36 cellular contexts compared by ENCODE assay signal in genomic region chr19:685457-685931, GRCh38. TPM values are rescaled to one million over a fixed set of nuclear protein-coding genes. Genes with fewer than 3 reads are reported as not detected.
"Had no signal": no experiment of that assay in that cellular context is flagged by ENCODE, and none has a peak within 500 bp of the region (broad histone marks: within the 10 kb centered on the region; RNA-seq: fewer than 3 reads in every experiment).

No MANE protein-coding gene starts in this region.

- H3K9me3 Mint-ChIP-seq: activated B cell treated with CpG ODN at 0.5 μM for 24 hours; activated CD8-positive, alpha-beta T cell treated with anti-CD3 and anti-CD28 coated beads for 36 hours; activated naive CD4-positive, alpha-beta T cell treated with anti-CD3 and anti-CD28 coated beads, Interleukin-2, amount 50 U/mL, for 24 hours; activated naive CD8-positive, alpha-beta T cell treated with anti-CD3 and anti-CD28 coated beads, Interleukin-2, amount 10 ng/mL, durations not matched to agents 7 days and 5 days; activated T-cell treated with anti-CD3 and anti-CD28 coated beads, Interleukin-2, amount 50 U/mL, for 24 hours; activated T-helper 2 cell treated with anti-CD3 and anti-CD28 coated beads, Interferon-gamma antibody, Interleukin-2, Interleukin-4, amounts not matched to agents 10 μg/mL and 5 μg/mL and 100 μg/mL, durations not matched to agents 14 hours and 24 hours and 36 hours; T-cell had no signal

- H3K4me1 ChIP-seq: ascending aorta had no signal

- H3K36me3 Mint-ChIP-seq: activated naive CD4-positive, alpha-beta T cell treated with anti-CD3 and anti-CD28 coated beads, Interleukin-2, amount 50 U/mL, for 24 hours; activated naive CD8-positive, alpha-beta T cell treated with anti-CD3 and anti-CD28 coated beads, Interleukin-2, amount 10 ng/mL, durations not matched to agents 7 days and 5 days; T-cell had no signal

- ATAC-seq: activated CD8-positive, alpha-beta T cell treated with anti-CD3 and anti-CD28 coated beads for 36 hours; PC-3; Right ventricle myocardium inferior; SK-N-SH treated with all-trans-retinoic acid at 6 μM for 48 hours; T-cell; T-helper 17 cell had no signal

- H3K9ac ChIP-seq: KMS-11 had no signal

- H3K4me3 ChIP-seq: ascending aorta, cardiac muscle cell, Peyer's patch had no signal

- DNase-seq: activated B cell treated with CpG ODN at 0.5 μM for 24 hours; activated CD4-positive, alpha-beta T cell treated with anti-CD3 and anti-CD28 coated beads for 4 hours; activated CD4-positive, alpha-beta T cell treated with anti-CD3 and anti-CD28 coated beads, Interleukin-2, amount 50 U/mL, for 4 hours; activated CD4-positive, CD25-positive, alpha-beta regulatory T cell treated with anti-CD3 and anti-CD28 coated beads, Interleukin-2, amount 50 U/mL, for 72 hours; activated CD8-positive, alpha-beta T cell treated with anti-CD3 and anti-CD28 coated beads for 36 hours; activated gamma-delta T cell; activated naive CD4-positive, alpha-beta T cell treated with Interleukin-2 at 50 U/mL for 16 hours; activated naive CD8-positive, alpha-beta T cell treated with anti-CD3 and anti-CD28 coated beads, Interleukin-2, amount 10 ng/mL, durations not matched to agents 7 days and 5 days; activated T-cell treated with anti-CD3 and anti-CD28 coated beads, Interleukin-2, amount 50 U/mL, for 24 hours; amygdala; MM.1S; MV-4-11; NCI-H1092; NCI-H1436 treated with DMSO at 0.1 percent for 48 hours; NCI-H1694 treated with DMSO at 0.1 percent for 48 hours; NCI-H2029; NCI-H345; NCI-H524 treated with DMSO at 0.1 percent for 48 hours; PC-3; Peyer's patch; RPMI8226; SIG-M5; T-cell; T-helper 17 cell had no signal

- H3K36me3 ChIP-seq: cardiac muscle cell, Peyer's patch had no signal

- H3K27me3 Mint-ChIP-seq: activated B cell treated with CpG ODN at 0.5 μM for 24 hours; activated CD8-positive, alpha-beta T cell treated with anti-CD3 and anti-CD28 coated beads for 36 hours; activated naive CD4-positive, alpha-beta T cell treated with anti-CD3 and anti-CD28 coated beads, Interleukin-2, amount 50 U/mL, for 24 hours; activated T-cell treated with anti-CD3 and anti-CD28 coated beads, Interleukin-2, amount 50 U/mL, for 24 hours; T-cell; T-helper 17 cell had no signal

- H3K4me2 ChIP-seq: KMS-11 had no signal

- H3K27me3 ChIP-seq: ascending aorta, cardiac muscle cell, Peyer's patch had no signal

- H3K4me1 Mint-ChIP-seq: activated naive CD4-positive, alpha-beta T cell treated with anti-CD3 and anti-CD28 coated beads, Interleukin-2, amount 50 U/mL, for 24 hours; activated naive CD8-positive, alpha-beta T cell treated with anti-CD3 and anti-CD28 coated beads, Interleukin-2, amount 10 ng/mL, durations not matched to agents 7 days and 5 days had no signal

- H3K27ac Mint-ChIP-seq: activated B cell treated with CpG ODN at 0.5 μM for 24 hours; activated CD8-positive, alpha-beta T cell treated with anti-CD3 and anti-CD28 coated beads for 36 hours; activated naive CD4-positive, alpha-beta T cell treated with anti-CD3 and anti-CD28 coated beads, Interleukin-2, amount 50 U/mL, for 24 hours; activated naive CD8-positive, alpha-beta T cell treated with anti-CD3 and anti-CD28 coated beads, Interleukin-2, amount 10 ng/mL, durations not matched to agents 7 days and 5 days; activated T-cell treated with anti-CD3 and anti-CD28 coated beads, Interleukin-2, amount 50 U/mL, for 24 hours; activated T-helper 2 cell treated with anti-CD3 and anti-CD28 coated beads, Interferon-gamma antibody, Interleukin-2, Interleukin-4, amounts not matched to agents 10 μg/mL and 5 μg/mL and 100 μg/mL, durations not matched to agents 14 hours and 24 hours and 36 hours; T-helper 17 cell had no signal

- H3K4me3 Mint-ChIP-seq: activated B cell treated with CpG ODN at 0.5 μM for 24 hours; activated CD8-positive, alpha-beta T cell treated with anti-CD3 and anti-CD28 coated beads for 36 hours; activated naive CD4-positive, alpha-beta T cell treated with anti-CD3 and anti-CD28 coated beads, Interleukin-2, amount 50 U/mL, for 24 hours; activated naive CD8-positive, alpha-beta T cell treated with anti-CD3 and anti-CD28 coated beads, Interleukin-2, amount 10 ng/mL, durations not matched to agents 7 days and 5 days; activated T-cell treated with anti-CD3 and anti-CD28 coated beads, Interleukin-2, amount 50 U/mL, for 24 hours; T-cell; T-helper 17 cell had no signal

- H3K27ac ChIP-seq: ascending aorta, cardiac muscle cell, KMS-11, Peyer's patch, VCaP had no signal

- H3K9me3 ChIP-seq: ascending aorta, Peyer's patch had no signal

RNA-seq across cellular contexts. Expression of gene PRSS57, which starts 9.8 kb away (rescaled TPM):
- total RNA-seq: activated B cell treated with CpG ODN at 0.5 μM for 24 hours; activated CD8-positive, alpha-beta memory T cell treated with anti-CD3 and anti-CD28 coated beads for 36 hours; activated CD8-positive, alpha-beta T cell treated with anti-CD3 and anti-CD28 coated beads for 36 hours; activated naive CD8-positive, alpha-beta T cell treated with anti-CD3 and anti-CD28 coated beads, Interleukin-2, amount 10 ng/mL, durations not matched to agents 7 days and 5 days; activated T-helper 2 cell treated with anti-CD3 and anti-CD28 coated beads, Interferon-gamma antibody, Interleukin-2, Interleukin-4, amounts not matched to agents 10 μg/mL and 5 μg/mL and 100 μg/mL, durations not matched to agents 14 hours and 24 hours and 36 hours; ascending aorta; cardiac muscle cell; LHCN-M2; NCI-H460; PC-3; Peyer's patch; Right ventricle myocardium inferior; SK-MEL-5; T-helper 17 cell had no signal
- polyA plus RNA-seq: cardiac muscle cell had no signal

RNA-seq across cellular contexts. Expression of gene PALM, which starts 23.2 kb away (rescaled TPM):
- total RNA-seq: activated B cell treated with CpG ODN at 0.5 μM for 24 hours; activated naive CD8-positive, alpha-beta T cell treated with anti-CD3 and anti-CD28 coated beads, Interleukin-2, amount 10 ng/mL, durations not matched to agents 7 days and 5 days; activated T-helper 2 cell treated with anti-CD3 and anti-CD28 coated beads, Interferon-gamma antibody, Interleukin-2, Interleukin-4, amounts not matched to agents 10 μg/mL and 5 μg/mL and 100 μg/mL, durations not matched to agents 14 hours and 24 hours and 36 hours; T-helper 17 cell had no signal

RNA-seq across cellular contexts. Expression of gene FGF22, which starts 45.8 kb away (rescaled TPM):
- total RNA-seq: activated CD8-positive, alpha-beta memory T cell treated with anti-CD3 and anti-CD28 coated beads for 36 hours; activated T-helper 2 cell treated with anti-CD3 and anti-CD28 coated beads, Interferon-gamma antibody, Interleukin-2, Interleukin-4, amounts not matched to agents 10 μg/mL and 5 μg/mL and 100 μg/mL, durations not matched to agents 14 hours and 24 hours and 36 hours; ascending aorta; cardiac muscle cell; LHCN-M2; NCI-H460; Peyer's patch; Right ventricle myocardium inferior had no signal
